ENCODE assay signal across 8 cellular contexts in the genomic region with DNA sequence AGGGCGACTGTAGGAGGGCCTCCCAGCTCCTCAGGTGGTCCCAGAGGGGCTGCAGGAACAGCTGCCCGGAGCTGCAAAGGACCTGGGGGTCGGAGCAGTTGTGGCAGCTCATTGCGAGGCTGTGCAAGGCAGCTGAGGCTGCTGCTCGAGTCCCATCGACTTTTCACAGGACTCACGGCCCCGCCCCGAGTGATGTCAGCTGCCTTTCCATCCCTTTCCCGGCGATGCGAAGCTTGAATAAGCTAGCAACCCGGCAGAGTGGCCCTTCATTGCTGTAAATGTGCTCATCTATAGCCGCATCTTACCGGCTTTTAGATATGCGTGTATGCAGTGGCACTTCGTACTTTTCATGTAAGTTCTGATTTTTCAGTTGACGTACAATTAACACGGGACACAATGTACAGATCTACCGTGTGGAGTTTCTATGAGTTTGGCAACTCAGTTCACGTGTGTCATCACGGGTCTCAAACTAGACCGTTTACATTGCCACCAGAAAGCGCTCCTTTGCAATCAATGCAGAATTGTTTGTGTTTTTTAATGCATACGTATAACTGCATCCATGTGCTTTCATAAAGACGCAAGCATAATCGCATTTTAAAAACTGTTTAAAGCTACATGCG. TPM values are rescaled to one million over a fixed set of nuclear protein-coding genes. Genes with fewer than 3 reads are reported as not detected.
A peak's percentile ranks its signal among the peaks of the same experiment; 100 is the strongest.
DNase-seq lines count a peak whose midpoint lies in the region; ATAC-seq and TF ChIP-seq lines count a peak whose summit lies in the region.

A gene with protein sequence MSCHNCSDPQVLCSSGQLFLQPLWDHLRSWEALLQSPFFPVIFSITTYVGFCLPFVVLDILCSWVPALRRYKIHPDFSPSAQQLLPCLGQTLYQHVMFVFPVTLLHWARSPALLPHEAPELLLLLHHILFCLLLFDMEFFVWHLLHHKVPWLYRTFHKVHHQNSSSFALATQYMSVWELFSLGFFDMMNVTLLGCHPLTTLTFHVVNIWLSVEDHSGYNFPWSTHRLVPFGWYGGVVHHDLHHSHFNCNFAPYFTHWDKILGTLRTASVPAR (minus strand): TSS at position 137 of the 620 bp plus-strand sequence. CDS start 25 bp downstream, at position 112.

- no peaks in the 10 kb centered on the region for H3K36me3 ChIP-seq in naive thymus-derived CD4-positive, alpha-beta T cell (ENCODE audit: control insufficient read depth in 2 of 3, insufficient read depth in 3 of 3, low read length in 3 of 3)
- no peaks in the 10 kb centered on the region for H3K36me3 ChIP-seq in stomach smooth muscle (ENCODE audit: control insufficient read depth in 2 of 2, insufficient read depth in 2 of 2, low read length in 2 of 2)

- peaks cover 0 to 6% of the 10 kb centered on the region in 2 donors for H3K4me1 ChIP-seq in naive thymus-derived CD4-positive, alpha-beta T cell (ENCODE audit: control insufficient read depth in 2 of 2, insufficient read depth in 2 of 2, low read length in 2 of 2)
- peaks cover 16% of the 10 kb centered on the region for H3K4me1 ChIP-seq in stomach smooth muscle (ENCODE audit: control insufficient read depth, insufficient read depth, low read length)

- peaks cover 7 to 20% (median 12%) of the 10 kb centered on the region in 7 donors for H3K4me1 Mint-ChIP-seq in naive thymus-derived CD4-positive, alpha-beta T cell

- POLR2A ChIA-PET in naive thymus-derived CD4-positive, alpha-beta T cell (lab: Charles Lee), result interaction anchor here (0.6 to 1.0 kb wide), 8 partner anchors 8 to 272 kb away, joined by 3 to 4 read pairs (median 3); partner anchors contain the start of genes IFIT5 and LIPA

- H3K36me3 Mint-ChIP-seq in naive thymus-derived CD4-positive, alpha-beta T cell, result no peaks in the 10 kb centered on the region

- peak; percentile 52 for ATAC-seq in naive thymus-derived CD4-positive, alpha-beta T cell
- ATAC-seq in GM18505 (IDR thresholded peaks at IDR 0.05; ENCODE audit: unreplicated experiment), result no peak

- peak within 1 kb of the TSS in 7 of 9 donors; percentile 27 to 94 (median 73) for H3K27ac Mint-ChIP-seq in naive thymus-derived CD4-positive, alpha-beta T cell

- no peak within 1 kb of the TSS for H3K27ac ChIP-seq in naive thymus-derived CD4-positive, alpha-beta T cell (ENCODE audit: low read depth, low read length)
- H3K27ac ChIP-seq in stomach smooth muscle (ENCODE audit: low read length), result peak within 1 kb of the TSS; percentile 53

- DNase-seq in NCI-H1417 (lab: John Stamatoyannopoulos, UW) (peak; percentile 43 to 72 (median 63)), NCI-H1417 treated with DMSO at 0.1 percent for 48 hours (lab: John Stamatoyannopoulos, UW) (no peak), NCI-H524 treated with DMSO at 0.1 percent for 48 hours (lab: John Stamatoyannopoulos, UW) (peak; percentile 32), foreskin fibroblast (peak; percentile 76 to 94)
- DNase-seq in activated effector memory CD4-positive, alpha-beta T cell treated with Interleukin-2 at 50 U/mL for 16 hours, result peak; percentile 16
- DNase-seq in naive thymus-derived CD4-positive, alpha-beta T cell, result peak; percentile 7 to 54 (median 32)

- H3K27me3 Mint-ChIP-seq in naive thymus-derived CD4-positive, alpha-beta T cell, result peaks cover 30 to 51% (median 41%) of the 10 kb centered on the region in 5 donors

- H3K27me3 ChIP-seq in naive thymus-derived CD4-positive, alpha-beta T cell (ENCODE audit: control insufficient read depth in 2 of 2, insufficient read depth in 2 of 2, low read length in 2 of 2), result peaks cover 0 to 5% of the 10 kb centered on the region in 2 donors
- peaks cover 21% of the 10 kb centered on the region in 2 donors for H3K27me3 ChIP-seq in stomach smooth muscle (ENCODE audit: control insufficient read depth in 1 of 2, insufficient read depth in 2 of 2, low read length in 2 of 2)

- intact Hi-C loops in naive thymus-derived CD4-positive, alpha-beta T cell (cut with micrococcal nuclease), result loop anchor here in 1 of 2 donors (2.0 to 5.0 kb wide), 2 partner anchors 42 to 125 kb away; no protein-coding TSS in a partner anchor

- H3K9me3 ChIP-seq in naive thymus-derived CD4-positive, alpha-beta T cell (ENCODE audit: control insufficient read depth in 2 of 3, low read length in 3 of 3), result no peaks in the 10 kb centered on the region
- H3K9me3 ChIP-seq in stomach smooth muscle (ENCODE audit: control insufficient read depth in 2 of 2, low read length in 2 of 2), result no peaks in the 10 kb centered on the region

- H3K4me3 ChIP-seq in foreskin fibroblast (ENCODE audit: low read depth in 1 of 2, low read length in 2 of 2), result peak within 1 kb of the TSS; percentile 54 to 73
- peak within 1 kb of the TSS; percentile 61 for H3K4me3 ChIP-seq in naive thymus-derived CD4-positive, alpha-beta T cell (ENCODE audit: low read length)
- peak within 1 kb of the TSS; percentile 81 to 86 for H3K4me3 ChIP-seq in stomach smooth muscle (ENCODE audit: low read length in 2 of 2)

- peak within 1 kb of the TSS; percentile 44 to 66 for H3K9ac ChIP-seq in stomach smooth muscle (ENCODE audit: low read length in 2 of 2)

- no peaks in the 10 kb centered on the region for H3K9me3 Mint-ChIP-seq in naive thymus-derived CD4-positive, alpha-beta T cell

- peak within 1 kb of the TSS; percentile 82 to 92 (median 89) for H3K4me3 Mint-ChIP-seq in naive thymus-derived CD4-positive, alpha-beta T cell

- no peak for TF ChIP-seq CTCF in foreskin fibroblast (IDR thresholded peaks at IDR 0.05; ENCODE audit: low read depth, low read length)

- CTCF ChIA-PET in naive thymus-derived CD4-positive, alpha-beta T cell (lab: Charles Lee), result interaction anchor here (0.7 to 2.3 kb wide), 10 partner anchors 8 to 495 kb away, joined by 3 to 11 read pairs (median 4); no protein-coding TSS in a partner anchor

- TF ChIP-seq POLR2A in GM18505 (IDR thresholded peaks at IDR 0.05; ENCODE audit: borderline replicate concordance, extremely low read depth, insufficient read depth, insufficient read length), result no peak

RNA-seq across cellular contexts. Expression of the gene that starts here (rescaled TPM):
- under 1 TPM in 1 of 5 experiments, not detected in 4; 0.34 TPM for total RNA-seq in naive thymus-derived CD4-positive, alpha-beta T cell
- polyA plus RNA-seq in naive thymus-derived CD4-positive, alpha-beta T cell, result under 1 TPM in 1 of 2 donors, not detected in 1; 0.11 TPM

Comparison
In these comparisons a context has a peak if more than half of its experiments do, and no peak if none do; other contexts are left out.
1. Peak in DNase-seq, ATAC-seq and H3K4me3 ChIP-seq in naive thymus-derived CD4-positive, alpha-beta T cell; RNA of the gene not detected or under 1 TPM.